In the genomic region with DNA sequence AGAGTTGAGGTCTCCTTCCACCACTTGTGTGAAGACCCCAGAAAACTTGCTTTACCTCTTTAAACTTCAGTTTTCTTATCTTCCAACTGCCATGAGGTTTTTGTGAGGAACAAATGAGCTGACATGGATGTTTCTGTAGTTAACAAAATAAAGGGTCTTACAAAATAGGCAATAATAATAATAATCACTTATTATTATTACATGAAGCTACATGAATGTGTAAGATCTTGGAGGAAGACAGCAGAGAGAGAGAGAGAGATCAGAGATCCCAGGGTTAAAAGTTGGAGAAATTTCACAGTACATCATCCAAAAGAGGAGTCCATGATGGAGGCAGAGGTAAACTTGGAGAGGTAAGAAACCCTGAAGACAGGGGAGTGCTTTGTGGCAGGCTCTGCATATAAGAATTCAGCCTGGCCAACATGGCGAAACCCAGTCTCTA, we compare ENCODE assay signal across 14 cellular contexts. TPM values are rescaled to one million over a fixed set of nuclear protein-coding genes. Genes with fewer than 3 reads are reported as not detected.
DNase-seq lines count a peak whose midpoint lies in the region; ATAC-seq and TF ChIP-seq lines count a peak whose summit lies in the region.
"Had no signal": no experiment of that assay in that cellular context is flagged by ENCODE, and none has a peak within 500 bp of the region (broad histone marks: within the 10 kb centered on the region; RNA-seq: fewer than 3 reads in every experiment).

No MANE protein-coding gene starts in this region.

- H3K4ac ChIP-seq in H9 (ENCODE audit: low read depth, low read length) = no peak overlapping the region

- H3K27ac ChIP-seq in CD8-positive, alpha-beta T cell (ENCODE audit: low read depth, low read length) = no peak overlapping the region
- H3K27ac ChIP-seq in H9 (ENCODE audit: insufficient read length, low read depth, low read length) (no peak overlapping the region), SK-N-SH (ENCODE audit: low read depth in 2 of 2, low read length in 1 of 2) (peak overlapping the region in 1 of 2 experiments; percentile 73; a peak in 1 of 4 replicates)
- H3K27ac ChIP-seq: HL-60 had no signal

- no peak overlapping the region for H2BK5ac ChIP-seq in H9 (ENCODE audit: insufficient read length, low read length)

- H3K23me2 ChIP-seq in H9 (ENCODE audit: insufficient read length, low read depth, low read length, poor library complexity, severe bottlenecking) = peaks cover 8% of the 10 kb centered on the region

- no peak overlapping the region for H3K4me2 ChIP-seq in H9 (ENCODE audit: insufficient read depth, insufficient read length, low read length)
- no peak overlapping the region for H3K4me2 ChIP-seq in SK-N-SH

- intact Hi-C loops in CD8-positive, alpha-beta T cell (cut with DNase I, micrococcal nuclease) = loop anchor here (5.0 kb wide), 2 partner anchors 126 to 606 kb away; a partner anchor contains a TSS

- no peak overlapping the region for H4K8ac ChIP-seq in H9 (replicated peaks; ENCODE audit: insufficient read length, low read depth, low read length)

- peaks cover 32% of the 10 kb centered on the region for H3K4me1 Mint-ChIP-seq in CD8-positive, alpha-beta T cell (ENCODE audit: low read depth)
- peaks cover 22 to 32% of the 10 kb centered on the region in 2 experiments for H3K4me1 Mint-ChIP-seq in H9

- no peak overlapping the region for H2BK20ac ChIP-seq in H9 (ENCODE audit: low read depth, low read length, poor library complexity, severe bottlenecking)

- no peak overlapping the region for H2BK15ac ChIP-seq in H9 (ENCODE audit: low read depth, low read length)

- H3K4me1 ChIP-seq in CD8-positive, alpha-beta T cell (ENCODE audit: insufficient read depth, low read length) = peaks cover 32% of the 10 kb centered on the region
- peaks cover 7% of the 10 kb centered on the region for H3K4me1 ChIP-seq in H9 (ENCODE audit: insufficient read depth, low read length)
- peaks cover 4 to 12% of the 10 kb centered on the region in 2 experiments; a peak in 2 of 4 replicates for H3K4me1 ChIP-seq in SK-N-SH (ENCODE audit: control insufficient read depth in 1 of 2, insufficient read depth in 2 of 2, low read depth in 1 of 2, low read length in 1 of 2)

- CTCF ChIA-PET in CD8-positive, alpha-beta T cell (lab: Charles Lee) = interaction anchor here (0.7 to 4.3 kb wide), 8 partner anchors 10 to 363 kb away, joined by 3 to 27 read pairs (median 4); a partner anchor contains a TSS
- CTCF ChIA-PET in SK-N-SH (lab: Yijun Ruan, JAX) = interaction anchor here (0.6 to 4.6 kb wide), 7 partner anchors 52 to 157 kb away, joined by 3 to 46 read pairs (median 4); no protein-coding TSS in a partner anchor

- no peaks in the 10 kb centered on the region for H3K9me2 ChIP-seq in SK-N-SH

- no peak overlapping the region for H3K14ac ChIP-seq in H9 (ENCODE audit: insufficient read depth, low read length)

- H3K27ac Mint-ChIP-seq in CD8-positive, alpha-beta T cell = peak overlapping the region; percentile 41
- peak overlapping the region in 2 of 3 experiments; percentile 73 to 87; a peak in 4 of 7 replicates for H3K27ac Mint-ChIP-seq in H9

- H2AFZ ChIP-seq in H9 (ENCODE audit: low read length) = no peak overlapping the region
- no peak overlapping the region for H2AFZ ChIP-seq in SK-N-SH (ENCODE audit: low read depth)

- H3K27me3 ChIP-seq in CD8-positive, alpha-beta T cell (ENCODE audit: insufficient read depth, low read length) = no peaks in the 10 kb centered on the region
- H3K27me3 ChIP-seq in H9 (ENCODE audit: insufficient read depth, low read length) (no peaks in the 10 kb centered on the region), SK-N-SH (ENCODE audit: insufficient read depth) (no peaks in the 10 kb centered on the region)
- H3K27me3 ChIP-seq: vagina had no signal

- no peak overlapping the region for H3K56ac ChIP-seq in H9 (ENCODE audit: insufficient read length, low read depth, low read length)

- no CpG with 5 or more reads among the region's 1 CpG for WGBS in H9 (ENCODE audit: extremely low coverage, insufficient read length, low lambda C conversion rate)
- WGBS in SK-N-SH (ENCODE audit: low lambda C conversion rate) = 100% methylated on average over 1 of the region's 1 CpG

- H4K20me1 ChIP-seq in H9 (ENCODE audit: control insufficient read depth, insufficient read depth, insufficient read length) (no peaks in the 10 kb centered on the region), SK-N-SH (ENCODE audit: insufficient read depth) (peaks cover 48% of the 10 kb centered on the region)

- H2BK120ac ChIP-seq in H9 (ENCODE audit: low read depth, low read length, poor library complexity, severe bottlenecking) = no peak overlapping the region

- H2BK12ac ChIP-seq in H9 (ENCODE audit: insufficient read length, low read depth, low read length) = no peak overlapping the region

- H4K5ac ChIP-seq in H9 (ENCODE audit: insufficient read length, low read depth, low read length) = no peak overlapping the region

- no peak overlapping the region for H3K23ac ChIP-seq in H9 (ENCODE audit: insufficient read length, low read depth, low read length)

- no peak for TF ChIP-seq EP300 in SK-N-SH (IDR thresholded peaks at IDR 0.05; ENCODE audit: borderline replicate concordance in 1 of 2, low read depth in 1 of 2, low read length in 1 of 2)

- no peaks in the 10 kb centered on the region for H3K9me3 ChIP-seq in CD8-positive, alpha-beta T cell (ENCODE audit: low read length)
- H3K9me3 ChIP-seq in H9 (ENCODE audit: control insufficient read depth, low read depth, low read length) = no peaks in the 10 kb centered on the region
- no peaks in the 10 kb centered on the region for H3K9me3 ChIP-seq in SK-N-SH
- H3K9me3 ChIP-seq: mucosa of descending colon, vagina had no signal

- H3K27me3 Mint-ChIP-seq in CD8-positive, alpha-beta T cell (ENCODE audit: low read depth) = no peaks in the 10 kb centered on the region
- H3K27me3 Mint-ChIP-seq in H9 (ENCODE audit: low read depth) = peaks cover 12% of the 10 kb centered on the region

- POLR2A ChIA-PET in CD8-positive, alpha-beta T cell (lab: Charles Lee) = interaction anchor here (0.6 to 3.4 kb wide), 5 partner anchors 9 to 1312 kb away, joined by 4 to 22 read pairs (median 6); a partner anchor contains a TSS
- POLR2A ChIA-PET in SK-N-SH (lab: Yijun Ruan, JAX) = interaction anchor here (1.3 to 1.5 kb wide), 2 partner anchors 11 to 65 kb away, joined by 4 to 5 read pairs; no protein-coding TSS in a partner anchor

- no peak for DNase-seq in CD8-positive, alpha-beta T cell
- DNase-seq in H9 = no peak
- DNase-seq in SK-N-SH = no peak
- peak; percentile 13 for DNase-seq in fibroblast of the aortic adventitia (ENCODE audit: low read depth)
- no peak for DNase-seq in activated effector memory CD4-positive, alpha-beta T cell treated with Interleukin-2 at 50 U/mL for 16 hours
- DNase-seq in NCI-H446 treated with DMSO at 0.1 percent for 48 hours (lab: John Stamatoyannopoulos, UW) = no peak
- no peak for DNase-seq in HT-29 (ENCODE audit: low spot score)
- DNase-seq: amygdala, mucosa of descending colon, NCI-H187 treated with DMSO at 0.1 percent for 48 hours had no signal

- no peak overlapping the region for H3K4me3 ChIP-seq in CD8-positive, alpha-beta T cell (ENCODE audit: low read depth, low read length)
- H3K4me3 ChIP-seq in SK-N-SH (ENCODE audit: low read depth in 2 of 2, low read length in 1 of 2) (no peak overlapping the region), fibroblast of the aortic adventitia (ENCODE audit: low read depth, low read length) (no peak overlapping the region)
- H3K4me3 ChIP-seq: mucosa of descending colon, skin epidermis, vagina had no signal

- TF ChIP-seq CTCF in CD8-positive, alpha-beta T cell (IDR thresholded peaks at IDR 0.05) = no peak
- TF ChIP-seq CTCF in H9 (conservative IDR thresholded peaks at IDR 0.05) (no peak), SK-N-SH (IDR thresholded peaks at IDR 0.05) (no peak), fibroblast of the aortic adventitia (IDR thresholded peaks at IDR 0.05; ENCODE audit: insufficient read depth, low read length) (no peak)

- H3K79me2 ChIP-seq in H9 (ENCODE audit: insufficient read depth, low read length) (peaks cover 13% of the 10 kb centered on the region; the same call in 1 of the 2 replicates), SK-N-SH (ENCODE audit: insufficient read depth) (peaks cover 31% of the 10 kb centered on the region)

- no peak overlapping the region for H2AK5ac ChIP-seq in H9 (ENCODE audit: insufficient read length, low read length)

- H3K36me3 Mint-ChIP-seq in CD8-positive, alpha-beta T cell = peaks cover 33% of the 10 kb centered on the region
- peaks cover 18 to 32% (median 26%) of the 10 kb centered on the region in 3 experiments for H3K36me3 Mint-ChIP-seq in H9 (ENCODE audit: insufficient read depth in 1 of 3, low read depth in 3 of 3)

- no peak overlapping the region for H3T11ph ChIP-seq in H9 (ENCODE audit: low read length)

- H3K18ac ChIP-seq in H9 (ENCODE audit: insufficient read length, low read depth, low read length) = no peak overlapping the region

- H4K91ac ChIP-seq in H9 (ENCODE audit: insufficient read length, low read depth, low read length) = no peak overlapping the region

- no peaks in the 10 kb centered on the region for H3K9me3 Mint-ChIP-seq in CD8-positive, alpha-beta T cell
- H3K9me3 Mint-ChIP-seq in H9 = 0 out of 5 replicates have a peak, but pooled peaks cover 0 to 3% of the 10 kb centered on the region in 2 experiments

- no peak for ATAC-seq in CD8-positive, alpha-beta T cell
- ATAC-seq in HG03045 (IDR thresholded peaks at IDR 0.05; ENCODE audit: unreplicated experiment) = no peak
- ATAC-seq: mucosa of descending colon had no signal

- peaks cover 69% of the 10 kb centered on the region for H3F3A ChIP-seq in SK-N-SH (replicated peaks; ENCODE audit: insufficient read depth)

- H3K4me3 Mint-ChIP-seq in CD8-positive, alpha-beta T cell = no peak overlapping the region
- peak overlapping the region; percentile 7 to 74; a peak in 2 of 5 replicates for H3K4me3 Mint-ChIP-seq in H9

- H3K79me1 ChIP-seq in H9 (ENCODE audit: insufficient read depth, low read depth, low read length, poor library complexity, severe bottlenecking) = no peaks in the 10 kb centered on the region

- TF ChIP-seq RAD21 in SK-N-SH (IDR thresholded peaks at IDR 0.05; ENCODE audit: low read length) = no peak

- H3K36me3 ChIP-seq in CD8-positive, alpha-beta T cell (ENCODE audit: insufficient read depth, low read length) = peaks cover 13% of the 10 kb centered on the region
- H3K36me3 ChIP-seq in SK-N-SH (replicated peaks in 1 of 2; ENCODE audit: control insufficient read depth in 1 of 2, insufficient read depth in 2 of 2, low read length in 1 of 2) = peaks cover 7 to 26% of the 10 kb centered on the region in 2 experiments

- H3K9ac ChIP-seq in H9 (ENCODE audit: extremely low read depth, insufficient read length, low read length) (no peak overlapping the region), SK-N-SH (no peak overlapping the region)

RNA-seq across cellular contexts. Expression of a gene that starts 10.7 kb away (rescaled TPM):
- 10 to 100 TPM; 12.5 to 14.4 TPM for total RNA-seq in CD8-positive, alpha-beta T cell
- total RNA-seq in H9 (2021) (92.1 and 93.6 TPM in 2 replicates), fibroblast of the aortic adventitia (ENCODE audit: low replicate concordance) (28.8 and 101 TPM in 2 replicates)
- polyA plus RNA-seq in SK-N-SH (2012; rRNA removed) = 56.2 and 61.0 TPM in 2 replicates
- 37.6 and 56.7 TPM in 2 replicates for polyA plus RNA-seq in SK-N-SH (2012; cell fraction: cytosol; rRNA removed)
- polyA plus RNA-seq in SK-N-SH (2012; cell fraction: nucleus; rRNA removed) = 51.9 and 53.7 TPM in 2 replicates
- 131 and 136 TPM in 2 replicates for total RNA-seq in HT-29 (2014; rRNA removed; shearing (Covaris generic))

RNA-seq across cellular contexts. Expression of a gene that starts 36.3 kb away (rescaled TPM):
- 10 to 100 TPM; 20.5 to 25.7 TPM for total RNA-seq in CD8-positive, alpha-beta T cell
- total RNA-seq in H9 (2021) (42.2 and 45.0 TPM in 2 replicates), fibroblast of the aortic adventitia (ENCODE audit: low replicate concordance) (18.8 and 29.7 TPM in 2 replicates)
- 25.8 and 31.2 TPM in 2 replicates for polyA plus RNA-seq in SK-N-SH (2012; rRNA removed)
- polyA plus RNA-seq in SK-N-SH (2012; cell fraction: cytosol; rRNA removed) = 26.7 and 28.3 TPM in 2 replicates
- 32.6 and 44.8 TPM in 2 replicates for polyA plus RNA-seq in SK-N-SH (2012; cell fraction: nucleus; rRNA removed)
- 22.0 and 23.9 TPM in 2 replicates for total RNA-seq in HT-29 (2014; rRNA removed; shearing (Covaris generic))
